8 cellular contexts compared by ENCODE assay signal in genomic region chr2:160332318-160332717, GRCh38.
DNase-seq lines count a peak whose midpoint lies in the region; ATAC-seq and TF ChIP-seq lines count a peak whose summit lies in the region.

No MANE protein-coding gene starts in this region.

- CTCF ChIA-PET in activated CD8-positive, alpha-beta T cell treated with anti-CD3 and anti-CD28 coated beads for 36 hours (lab: Charles Lee), result interaction anchor here (0.9 to 7.4 kb wide), 7 partner anchors 9 to 661 kb away, joined by 3 to 58 read pairs (median 4); no protein-coding TSS in a partner anchor

- H3K36me3 Mint-ChIP-seq in activated CD8-positive, alpha-beta T cell treated with anti-CD3 and anti-CD28 coated beads for 36 hours (ENCODE audit: low read depth), result peaks cover 9% of the 10 kb centered on the region

- peak overlapping the region; percentile 76 for H3K27ac Mint-ChIP-seq in activated CD8-positive, alpha-beta T cell treated with anti-CD3 and anti-CD28 coated beads for 36 hours

- peak; percentile 45 for ATAC-seq in activated CD8-positive, alpha-beta T cell treated with anti-CD3 and anti-CD28 coated beads for 36 hours
- no peak for ATAC-seq in GM18517 (IDR thresholded peaks at IDR 0.05; ENCODE audit: unreplicated experiment)

- H3K4me3 Mint-ChIP-seq in activated CD8-positive, alpha-beta T cell treated with anti-CD3 and anti-CD28 coated beads for 36 hours, result peak overlapping the region; percentile 11

- no peaks in the 10 kb centered on the region for H3K9me3 Mint-ChIP-seq in activated CD8-positive, alpha-beta T cell treated with anti-CD3 and anti-CD28 coated beads for 36 hours

- intact Hi-C loops in activated CD8-positive, alpha-beta T cell treated with anti-CD3 and anti-CD28 coated beads for 36 hours (cut with micrococcal nuclease), result loop anchor here (5.0 to 10.0 kb wide), 3 partner anchors 75 to 662 kb away; no protein-coding TSS in a partner anchor

- no peaks in the 10 kb centered on the region for H3K27me3 Mint-ChIP-seq in activated CD8-positive, alpha-beta T cell treated with anti-CD3 and anti-CD28 coated beads for 36 hours

- TF ChIP-seq CTCF in activated CD8-positive, alpha-beta T cell treated with anti-CD3 and anti-CD28 coated beads for 36 hours (IDR thresholded peaks at IDR 0.05), result no peak

- POLR2A ChIA-PET in activated CD8-positive, alpha-beta T cell treated with anti-CD3 and anti-CD28 coated beads for 36 hours (lab: Charles Lee), result no interaction called here

- in situ Hi-C loops in ACHN (cut with HindIII; ENCODE audit: low pct_ligation_motif_present, low pct_unique_long_range_greater_than_20kb, low sequenced_read_pairs), result no loop called here

- DNase-seq in ACHN (peak; percentile 15), HCEC 1CT (peak; percentile 59), iPS-NIHi7 (ENCODE audit: extremely low spot score) (peak; percentile 58), ureter (ENCODE audit: low spot score) (no peak), COLO668 (lab: John Stamatoyannopoulos, UW; ENCODE audit: unreplicated experiment) (no peak), NCI-H128 (lab: John Stamatoyannopoulos, UW; ENCODE audit: unreplicated experiment) (no peak)
- DNase-seq in activated CD8-positive, alpha-beta T cell treated with anti-CD3 and anti-CD28 coated beads for 36 hours, result peak; percentile 22

- peaks cover 91% of the 10 kb centered on the region for H3K4me1 Mint-ChIP-seq in activated CD8-positive, alpha-beta T cell treated with anti-CD3 and anti-CD28 coated beads for 36 hours (ENCODE audit: low read depth)

Comparison
In these comparisons a context has a peak if more than half of its experiments do, and no peak if none do; other contexts are left out.
1. DNase-seq: peak in ACHN (single experiment), HCEC 1CT (single experiment), activated CD8-positive, alpha-beta T cell treated with anti-CD3 and anti-CD28 coated beads for 36 hours (single experiment) and iPS-NIHi7 (single experiment); none in ureter (single experiment), COLO668 (single experiment) and NCI-H128 (single experiment).